ENCODE assay signal across 20 cellular contexts in the genomic region with DNA sequence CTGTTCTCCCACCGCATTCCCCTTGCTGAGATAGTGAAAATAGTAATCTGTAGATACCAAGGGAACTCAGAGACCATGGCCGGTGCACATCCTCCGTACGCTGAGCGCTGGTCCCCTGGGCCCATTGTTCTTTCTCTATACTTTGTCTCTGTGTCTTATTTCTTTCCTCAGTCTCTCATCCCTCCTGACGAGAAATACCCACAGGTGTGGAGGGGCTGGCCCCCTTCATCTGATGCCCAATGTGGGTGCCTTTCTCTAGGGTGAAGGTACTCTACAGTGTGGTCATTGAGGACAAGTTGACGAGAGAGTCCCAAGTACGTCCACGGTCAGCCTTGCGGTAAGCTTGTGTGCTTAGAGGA. TPM values are rescaled to one million over a fixed set of nuclear protein-coding genes. Genes with fewer than 3 reads are reported as not detected.
DNase-seq lines count a peak whose midpoint lies in the region; ATAC-seq and TF ChIP-seq lines count a peak whose summit lies in the region.
"Had no signal": no experiment of that assay in that cellular context is flagged by ENCODE, and none has a peak within 500 bp of the region (broad histone marks: within the 10 kb centered on the region; RNA-seq: fewer than 3 reads in every experiment).

No MANE protein-coding gene starts in this region.

- 85% methylated on average over 10 of the region's 10 CpGs for WGBS in esophagus muscularis mucosa

- H2AFZ ChIP-seq in GM23338 (no peak overlapping the region), OCI-LY1 (ENCODE audit: low read length) (no peak overlapping the region)

- H3K36me3 Mint-ChIP-seq in GM23338 (ENCODE audit: low read depth) = 0 out of 3 replicates have a peak, but pooled peaks cover 4% of the 10 kb centered on the region
- H3K36me3 Mint-ChIP-seq: stimulated activated memory B cell treated with anti-CD40 and anti-IgM and Interleukin-4, amounts not matched to agents 10 μg/mL and 1 μg/mL and 100 μg/mL, for 72 hours had no signal

- H3K9me3 Mint-ChIP-seq in GM23338 = peaks cover 2% of the 10 kb centered on the region; the same call in 2 of the 3 replicates
- H3K9me3 Mint-ChIP-seq: activated CD4-positive, alpha-beta memory T cell treated with anti-CD3 and anti-CD28 coated beads, Interleukin-2, amount 10 ng/mL, durations not matched to agents 7 days and 5 days; stimulated activated memory B cell treated with anti-CD40 and anti-IgM and Interleukin-4, amounts not matched to agents 10 μg/mL and 1 μg/mL and 100 μg/mL, for 72 hours had no signal

- H3K4me1 ChIP-seq in GM23338 (ENCODE audit: insufficient read depth) = peaks cover 47% of the 10 kb centered on the region
- peaks cover 54% of the 10 kb centered on the region for H3K4me1 ChIP-seq in OCI-LY1 (ENCODE audit: insufficient read depth, low read length, severe bottlenecking)
- H3K4me1 ChIP-seq in iPS-20b (ENCODE audit: insufficient read depth, low read length) = peaks cover 34% of the 10 kb centered on the region
- H3K4me1 ChIP-seq in esophagus muscularis mucosa = peaks cover 4 to 36% (median 25%) of the 10 kb centered on the region in 4 donors

- H3K79me2 ChIP-seq in GM23338 (replicated peaks; ENCODE audit: insufficient read depth) (no peaks in the 10 kb centered on the region), OCI-LY1 (ENCODE audit: insufficient read depth, low read length) (no peaks in the 10 kb centered on the region)

- H3K27ac ChIP-seq in GM23338 (ENCODE audit: low read depth) = no peak overlapping the region
- peak overlapping the region; percentile 83 for H3K27ac ChIP-seq in OCI-LY1 (ENCODE audit: low read depth, low read length, poor library complexity, severe bottlenecking)
- H3K27ac ChIP-seq in iPS-20b (ENCODE audit: low read length) = no peak overlapping the region
- no peak overlapping the region for H3K27ac ChIP-seq in esophagus muscularis mucosa (replicated peaks in 1 of 4)
- H3K27ac ChIP-seq: tibial artery had no signal

- no peak for DNase-seq in GM23338 (ENCODE audit: low spot score)
- DNase-seq in posterior vena cava (ENCODE audit: low spot score) = peak; percentile 61
- no peak for DNase-seq in esophagus muscularis mucosa (ENCODE audit: extremely low spot score)
- DNase-seq in DMS 273 (lab: John Stamatoyannopoulos, UW; ENCODE audit: unreplicated experiment) = no peak
- no peak for DNase-seq in glomerular visceral epithelial cell (ENCODE audit: extremely low spot score)
- DNase-seq in NOMO-1 treated with dmso at 0.1 percent for 144 hours (lab: John Stamatoyannopoulos, UW; ENCODE audit: unreplicated experiment) = no peak
- DNase-seq: activated CD4-positive, alpha-beta memory T cell treated with anti-CD3 and anti-CD28 coated beads, Interleukin-2, amount 10 ng/mL, durations not matched to agents 7 days and 5 days; amygdala; GOT3; midbrain; NCI-H2029 treated with DMSO at 0.1 percent for 48 hours; occipital lobe; T-helper 1 cell had no signal

- H3K4me1 Mint-ChIP-seq in GM23338 = peaks cover 49% of the 10 kb centered on the region

- intact Hi-C loops in posterior vena cava (cut with DNase I) = no loop called here
- intact Hi-C loops in esophagus muscularis mucosa (cut with DNase I) = loop anchor here (5.0 to 10.0 kb wide), 2 partner anchors 104 to 136 kb away; no protein-coding TSS in a partner anchor

- H4K20me1 ChIP-seq in GM23338 (replicated peaks; ENCODE audit: insufficient read depth) = no peaks in the 10 kb centered on the region
- H4K20me1 ChIP-seq in OCI-LY1 (ENCODE audit: insufficient read depth, low read length) = no peaks in the 10 kb centered on the region

- no peak for ATAC-seq in GM23338
- ATAC-seq: stimulated activated memory B cell treated with anti-CD40 and anti-IgM and Interleukin-4, amounts not matched to agents 10 μg/mL and 1 μg/mL and 100 μg/mL, for 72 hours had no signal

- H3K36me3 ChIP-seq in GM23338 (ENCODE audit: insufficient read depth) (no peaks in the 10 kb centered on the region), OCI-LY1 (ENCODE audit: insufficient read depth, low read length) (no peaks in the 10 kb centered on the region), iPS-20b (ENCODE audit: insufficient read depth, low read depth, low read length) (no peaks in the 10 kb centered on the region; the same call in 1 of the 2 replicates), esophagus muscularis mucosa (no peaks in the 10 kb centered on the region)
- H3K36me3 ChIP-seq: tibial artery had no signal

- H3K9ac ChIP-seq in OCI-LY1 (ENCODE audit: low read length) (peak overlapping the region; percentile 54; the same call in 1 of the 2 replicates), iPS-20b (ENCODE audit: low read depth, low read length) (peak overlapping the region; percentile 20; the same call in 1 of the 2 replicates)

- no peak overlapping the region; the same call in 2 of the 3 replicates for H3K4me3 Mint-ChIP-seq in GM23338
- H3K4me3 Mint-ChIP-seq: activated CD4-positive, alpha-beta memory T cell treated with anti-CD3 and anti-CD28 coated beads, Interleukin-2, amount 10 ng/mL, durations not matched to agents 7 days and 5 days had no signal

- H3K27me3 ChIP-seq in GM23338 (ENCODE audit: insufficient read depth) (peaks cover 22% of the 10 kb centered on the region), OCI-LY1 (ENCODE audit: insufficient read depth, low read length) (no peaks in the 10 kb centered on the region), iPS-20b (ENCODE audit: insufficient read depth, low read length) (peaks cover 19% of the 10 kb centered on the region; the same call in 1 of the 2 replicates), esophagus muscularis mucosa (no peaks in the 10 kb centered on the region)

- H3K9me2 ChIP-seq in GM23338 (ENCODE audit: insufficient read depth) (no peaks in the 10 kb centered on the region), OCI-LY1 (ENCODE audit: low read depth, low read length) (no peaks in the 10 kb centered on the region)

- TF ChIP-seq POLR2A in esophagus muscularis mucosa (IDR thresholded peaks at IDR 0.05; ENCODE audit: low read depth) = no peak

- peaks cover 8% of the 10 kb centered on the region; the same call in 1 of the 2 replicates for H3F3A ChIP-seq in GM23338 (replicated peaks; ENCODE audit: low read depth)
- H3F3A ChIP-seq in OCI-LY1 (ENCODE audit: insufficient read depth, low read length) = no peaks in the 10 kb centered on the region; the same call in 1 of the 2 replicates

- H3K4me3 ChIP-seq in GM23338 (no peak overlapping the region), OCI-LY1 (ENCODE audit: low read depth, low read length, poor library complexity, severe bottlenecking) (peak overlapping the region; percentile 3), iPS-20b (ENCODE audit: low read length) (peak overlapping the region; percentile 57; the same call in 1 of the 2 replicates), esophagus muscularis mucosa (no peak overlapping the region)
- H3K4me3 ChIP-seq: tibial artery had no signal

- H3K27me3 Mint-ChIP-seq in GM23338 (ENCODE audit: insufficient read depth, low read depth, poor library complexity) = peaks cover 31% of the 10 kb centered on the region
- H3K27me3 Mint-ChIP-seq: stimulated activated memory B cell treated with anti-CD40 and anti-IgM and Interleukin-4, amounts not matched to agents 10 μg/mL and 1 μg/mL and 100 μg/mL, for 72 hours had no signal

- H3K9me3 ChIP-seq in OCI-LY1 (ENCODE audit: low read length) (no peaks in the 10 kb centered on the region), iPS-20b (ENCODE audit: insufficient read depth, low read depth, low read length) (no peaks in the 10 kb centered on the region), esophagus muscularis mucosa (no peaks in the 10 kb centered on the region)
- H3K9me3 ChIP-seq: tibial artery had no signal

- no peak overlapping the region for H3K27ac Mint-ChIP-seq in GM23338
- H3K27ac Mint-ChIP-seq: activated CD4-positive, alpha-beta memory T cell treated with anti-CD3 and anti-CD28 coated beads, Interleukin-2, amount 10 ng/mL, durations not matched to agents 7 days and 5 days; stimulated activated memory B cell treated with anti-CD40 and anti-IgM and Interleukin-4, amounts not matched to agents 10 μg/mL and 1 μg/mL and 100 μg/mL, for 72 hours had no signal

- H3K4me2 ChIP-seq in GM23338 = peak overlapping the region; percentile 58
- H3K4me2 ChIP-seq in OCI-LY1 (ENCODE audit: low read length) = peak overlapping the region; percentile 63

- no peak for TF ChIP-seq CTCF in GM23338 (conservative IDR thresholded peaks at IDR 0.05; ENCODE audit: low read depth in 2 of 2)
- no peak for TF ChIP-seq CTCF in OCI-LY1 (IDR thresholded peaks at IDR 0.05; ENCODE audit: low read length)
- TF ChIP-seq CTCF in esophagus muscularis mucosa (IDR thresholded peaks at IDR 0.05) = no peak

- TF ChIP-seq EP300 in esophagus muscularis mucosa (IDR thresholded peaks at IDR 0.05) = no peak

TF ChIP-seq in GM23338, 12 proteins besides CTCF, POLR2A, EP300 and RAD21 (continues in another document):
- TF ChIP-seq ZNF331 (CRISPR knock-in tag; IDR thresholded peaks at IDR 0.05; ENCODE audit: low read depth) (no peak), ZNF114 (CRISPR knock-in tag; IDR thresholded peaks at IDR 0.05) (no peak), EZH2phosphoT487 (IDR thresholded peaks at IDR 0.05; ENCODE audit: unreplicated experiment) (no peak)
- TF ChIP-seq, protein P1, sequence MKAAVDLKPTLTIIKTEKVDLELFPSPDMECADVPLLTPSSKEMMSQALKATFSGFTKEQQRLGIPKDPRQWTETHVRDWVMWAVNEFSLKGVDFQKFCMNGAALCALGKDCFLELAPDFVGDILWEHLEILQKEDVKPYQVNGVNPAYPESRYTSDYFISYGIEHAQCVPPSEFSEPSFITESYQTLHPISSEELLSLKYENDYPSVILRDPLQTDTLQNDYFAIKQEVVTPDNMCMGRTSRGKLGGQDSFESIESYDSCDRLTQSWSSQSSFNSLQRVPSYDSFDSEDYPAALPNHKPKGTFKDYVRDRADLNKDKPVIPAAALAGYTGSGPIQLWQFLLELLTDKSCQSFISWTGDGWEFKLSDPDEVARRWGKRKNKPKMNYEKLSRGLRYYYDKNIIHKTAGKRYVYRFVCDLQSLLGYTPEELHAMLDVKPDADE (IDR thresholded peaks at IDR 0.05) = no peak

RNA-seq across cellular contexts. Expression of a gene that starts 41.6 kb away (rescaled TPM):
- not detected in 2 replicates for total RNA-seq in GM23338 (2014; rRNA removed; shearing (Covaris generic))
- polyA plus RNA-seq in GM23338 (2016; fragmentation: Nextera tagmentation; extraction: Ambion mirVana) = not detected in 2 replicates
- total RNA-seq in posterior vena cava (not detected), esophagus muscularis mucosa (not detected)
- total RNA-seq: epithelial cell of proximal tubule, glomerular endothelial cell, occipital lobe, RPMI7951 had no signal

Comparison
In these comparisons a context has a peak if more than half of its experiments do, and no peak if none do; other contexts are left out.
1. H3K4me3 ChIP-seq: peak in OCI-LY1 (single experiment) and iPS-20b (single experiment); none in GM23338 (single experiment) and esophagus muscularis mucosa (0 of 4).